In the genomic region with DNA sequence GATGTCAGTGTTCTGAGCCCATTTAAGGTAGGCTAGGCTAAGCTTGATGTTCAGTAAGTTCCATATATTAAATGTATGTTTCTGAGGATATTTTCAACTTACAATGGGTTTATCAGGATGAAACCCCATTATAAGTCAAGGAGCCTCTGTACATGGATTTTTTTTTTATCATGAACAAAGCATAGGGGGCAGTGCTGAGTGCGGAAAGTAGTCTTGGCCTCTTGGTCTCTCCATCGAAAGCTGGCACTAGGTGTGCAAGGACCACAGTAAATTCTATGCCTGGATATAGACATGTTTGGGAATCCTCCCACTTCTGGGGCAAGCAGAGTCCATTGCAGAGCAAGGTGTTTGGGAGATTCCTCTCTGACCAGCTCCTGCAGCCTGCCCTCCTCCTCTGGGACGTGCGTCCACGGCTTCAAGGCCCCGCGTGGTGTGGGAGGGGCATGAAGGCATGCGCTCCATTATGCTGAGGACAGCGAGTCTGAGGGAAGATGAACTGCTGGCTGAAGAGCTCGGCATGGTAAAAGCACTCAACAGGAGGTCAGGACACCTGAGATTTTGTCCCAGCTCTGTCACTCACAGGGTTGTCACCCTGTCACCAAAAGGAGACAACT, we compare ENCODE assay signal across 1 cellular context.
TF ChIP-seq lines count a peak whose summit lies in the region.

No MANE protein-coding gene starts in this region.

TF ChIP-seq in IMR-90, 13 proteins besides CTCF, POLR2A, EP300 and RAD21 (continued from another document):
- TF ChIP-seq CEBPB (IDR thresholded peaks at IDR 0.05; ENCODE audit: low read depth, low read length) (no peak), MAZ (IDR thresholded peaks at IDR 0.05; ENCODE audit: borderline replicate concordance, low read depth, low read length) (no peak), BHLHE40 (IDR thresholded peaks at IDR 0.05; ENCODE audit: low read depth, low read length) (no peak), MXI1 (IDR thresholded peaks at IDR 0.05; ENCODE audit: borderline replicate concordance, low read depth, low read length) (no peak)
- TF ChIP-seq, protein P1, sequence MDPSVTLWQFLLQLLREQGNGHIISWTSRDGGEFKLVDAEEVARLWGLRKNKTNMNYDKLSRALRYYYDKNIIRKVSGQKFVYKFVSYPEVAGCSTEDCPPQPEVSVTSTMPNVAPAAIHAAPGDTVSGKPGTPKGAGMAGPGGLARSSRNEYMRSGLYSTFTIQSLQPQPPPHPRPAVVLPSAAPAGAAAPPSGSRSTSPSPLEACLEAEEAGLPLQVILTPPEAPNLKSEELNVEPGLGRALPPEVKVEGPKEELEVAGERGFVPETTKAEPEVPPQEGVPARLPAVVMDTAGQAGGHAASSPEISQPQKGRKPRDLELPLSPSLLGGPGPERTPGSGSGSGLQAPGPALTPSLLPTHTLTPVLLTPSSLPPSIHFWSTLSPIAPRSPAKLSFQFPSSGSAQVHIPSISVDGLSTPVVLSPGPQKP (IDR thresholded peaks at IDR 0.05; ENCODE audit: borderline replicate concordance, low read depth, low read length) = no peak
